In genomic region chr18:57516068-57516467, GRCh38 we compare ENCODE assay signal across 24 cellular contexts.
"Had no signal": no experiment of that assay in that cellular context is flagged by ENCODE, and none has a peak within 500 bp of the region (broad histone marks: within the 10 kb centered on the region; RNA-seq: fewer than 3 reads in every experiment).

No MANE protein-coding gene starts in this region.

- H3K36me3 ChIP-seq: esophagus squamous epithelium, left ventricle myocardium inferior, lower lobe of right lung, sigmoid colon, stomach, thoracic aorta, transverse colon had no signal

- H3K4me3 Mint-ChIP-seq: dendritic cell treated with granulocyte-macrophage colony-stimulating factor and Interleukin-4, amounts not matched to agents 40 ng/mL and 50 ng/mL, for 4 days; effector memory CD8-positive, alpha-beta T cell; memory B cell; mesothelial cell of epicardium; natural killer cell; neural crest cell; stimulated activated naive B cell treated with anti-CD40 and anti-IgM and Interleukin-4, amounts not matched to agents 10 μg/mL and 1 μg/mL and 100 μg/mL, for 72 hours had no signal

- H3K27ac Mint-ChIP-seq: dendritic cell treated with granulocyte-macrophage colony-stimulating factor and Interleukin-4, amounts not matched to agents 40 ng/mL and 50 ng/mL, for 4 days; effector memory CD8-positive, alpha-beta T cell; memory B cell; mesothelial cell of epicardium; natural killer cell; stimulated activated naive B cell treated with anti-CD40 and anti-IgM and Interleukin-4, amounts not matched to agents 10 μg/mL and 1 μg/mL and 100 μg/mL, for 72 hours had no signal

- H3K9me3 Mint-ChIP-seq: mesothelial cell of epicardium, neural crest cell had no signal

- H3K4me1 Mint-ChIP-seq: memory B cell; mesothelial cell of epicardium; natural killer cell; neural crest cell; stimulated activated naive B cell treated with anti-CD40 and anti-IgM and Interleukin-4, amounts not matched to agents 10 μg/mL and 1 μg/mL and 100 μg/mL, for 72 hours had no signal

- H3K36me3 Mint-ChIP-seq: memory B cell; mesothelial cell of epicardium; natural killer cell; stimulated activated naive B cell treated with anti-CD40 and anti-IgM and Interleukin-4, amounts not matched to agents 10 μg/mL and 1 μg/mL and 100 μg/mL, for 72 hours had no signal

- H3K4me1 ChIP-seq: esophagus squamous epithelium, left ventricle myocardium inferior, lower lobe of right lung, sigmoid colon, stomach, transverse colon had no signal

- H3K27ac ChIP-seq: epithelial cell of prostate, esophagus squamous epithelium, hepatocyte, left ventricle myocardium inferior, lower lobe of right lung, sigmoid colon, skin epidermis, stomach, thoracic aorta, transverse colon had no signal

- H3K4me3 ChIP-seq: esophagus squamous epithelium, hepatocyte, left ventricle myocardium inferior, lower lobe of right lung, sigmoid colon, skin epidermis, stomach, thoracic aorta, transverse colon had no signal

- DNase-seq: effector memory CD8-positive, alpha-beta T cell; esophagus squamous epithelium; foreskin fibroblast; kidney; left cardiac atrium; left ventricle myocardium inferior; lower lobe of right lung; natural killer cell; posterior cingulate gyrus; sigmoid colon; stimulated activated CD4-positive, alpha-beta T cell treated with anti-CD3 and anti-CD28 coated beads, Interleukin-2, amount 100 ng/mL, for 24 hours; stimulated activated CD4-positive, alpha-beta T cell treated with anti-CD3 and anti-CD28 coated beads, Interleukin-4, amount 100 ng/mL, for 4 hours; stimulated activated naive B cell treated with anti-CD40 and anti-IgM and Interleukin-4, amounts not matched to agents 10 μg/mL and 1 μg/mL and 100 μg/mL, for 72 hours; stomach; substantia nigra; transverse colon had no signal

- H3K9me3 ChIP-seq: esophagus squamous epithelium, left ventricle myocardium inferior, lower lobe of right lung, sigmoid colon, stomach, thoracic aorta, transverse colon had no signal

- H3K27me3 ChIP-seq: hepatocyte, sigmoid colon had no signal
